In the genomic region with DNA sequence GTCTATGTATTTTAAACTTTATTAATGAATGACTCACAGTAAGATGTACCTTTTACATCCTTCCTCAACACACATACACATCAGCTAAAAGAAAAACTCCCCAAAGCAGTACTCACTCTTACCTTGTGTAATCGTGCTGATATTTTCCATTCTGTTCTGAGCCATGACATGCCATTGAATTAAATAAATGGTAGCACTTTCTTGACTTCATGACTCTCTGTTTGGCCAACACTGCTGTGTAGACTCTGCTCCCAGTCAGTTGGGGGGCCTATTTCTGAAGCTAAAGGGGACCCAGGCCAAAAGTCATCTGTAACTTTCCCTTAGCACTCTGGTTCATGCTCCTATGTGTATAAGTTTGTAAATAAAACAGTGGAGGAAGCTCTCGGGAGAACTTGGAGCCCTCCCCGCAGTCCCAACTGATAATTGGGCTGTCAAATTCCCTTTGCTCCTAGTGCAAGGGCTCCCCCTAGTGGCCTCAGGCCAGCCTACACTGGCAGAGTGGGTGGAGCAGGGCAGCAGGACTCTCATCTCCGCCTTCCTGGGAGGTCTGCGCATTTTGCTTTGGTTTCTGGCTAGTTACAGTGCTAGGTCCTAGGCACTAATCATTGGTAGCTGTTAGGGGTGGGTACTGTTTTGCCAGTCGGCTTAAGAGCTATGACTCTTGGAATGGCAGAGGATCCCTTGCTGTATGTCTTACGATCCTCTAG, we compare ENCODE assay signal across 1 cellular context.
TF ChIP-seq lines count a peak whose summit lies in the region.

No MANE protein-coding gene starts in this region.

TF ChIP-seq in HepG2, 621 proteins besides CTCF, POLR2A, EP300 and RAD21 (continued from another document and continues in another):
- TF ChIP-seq, protein P1, sequence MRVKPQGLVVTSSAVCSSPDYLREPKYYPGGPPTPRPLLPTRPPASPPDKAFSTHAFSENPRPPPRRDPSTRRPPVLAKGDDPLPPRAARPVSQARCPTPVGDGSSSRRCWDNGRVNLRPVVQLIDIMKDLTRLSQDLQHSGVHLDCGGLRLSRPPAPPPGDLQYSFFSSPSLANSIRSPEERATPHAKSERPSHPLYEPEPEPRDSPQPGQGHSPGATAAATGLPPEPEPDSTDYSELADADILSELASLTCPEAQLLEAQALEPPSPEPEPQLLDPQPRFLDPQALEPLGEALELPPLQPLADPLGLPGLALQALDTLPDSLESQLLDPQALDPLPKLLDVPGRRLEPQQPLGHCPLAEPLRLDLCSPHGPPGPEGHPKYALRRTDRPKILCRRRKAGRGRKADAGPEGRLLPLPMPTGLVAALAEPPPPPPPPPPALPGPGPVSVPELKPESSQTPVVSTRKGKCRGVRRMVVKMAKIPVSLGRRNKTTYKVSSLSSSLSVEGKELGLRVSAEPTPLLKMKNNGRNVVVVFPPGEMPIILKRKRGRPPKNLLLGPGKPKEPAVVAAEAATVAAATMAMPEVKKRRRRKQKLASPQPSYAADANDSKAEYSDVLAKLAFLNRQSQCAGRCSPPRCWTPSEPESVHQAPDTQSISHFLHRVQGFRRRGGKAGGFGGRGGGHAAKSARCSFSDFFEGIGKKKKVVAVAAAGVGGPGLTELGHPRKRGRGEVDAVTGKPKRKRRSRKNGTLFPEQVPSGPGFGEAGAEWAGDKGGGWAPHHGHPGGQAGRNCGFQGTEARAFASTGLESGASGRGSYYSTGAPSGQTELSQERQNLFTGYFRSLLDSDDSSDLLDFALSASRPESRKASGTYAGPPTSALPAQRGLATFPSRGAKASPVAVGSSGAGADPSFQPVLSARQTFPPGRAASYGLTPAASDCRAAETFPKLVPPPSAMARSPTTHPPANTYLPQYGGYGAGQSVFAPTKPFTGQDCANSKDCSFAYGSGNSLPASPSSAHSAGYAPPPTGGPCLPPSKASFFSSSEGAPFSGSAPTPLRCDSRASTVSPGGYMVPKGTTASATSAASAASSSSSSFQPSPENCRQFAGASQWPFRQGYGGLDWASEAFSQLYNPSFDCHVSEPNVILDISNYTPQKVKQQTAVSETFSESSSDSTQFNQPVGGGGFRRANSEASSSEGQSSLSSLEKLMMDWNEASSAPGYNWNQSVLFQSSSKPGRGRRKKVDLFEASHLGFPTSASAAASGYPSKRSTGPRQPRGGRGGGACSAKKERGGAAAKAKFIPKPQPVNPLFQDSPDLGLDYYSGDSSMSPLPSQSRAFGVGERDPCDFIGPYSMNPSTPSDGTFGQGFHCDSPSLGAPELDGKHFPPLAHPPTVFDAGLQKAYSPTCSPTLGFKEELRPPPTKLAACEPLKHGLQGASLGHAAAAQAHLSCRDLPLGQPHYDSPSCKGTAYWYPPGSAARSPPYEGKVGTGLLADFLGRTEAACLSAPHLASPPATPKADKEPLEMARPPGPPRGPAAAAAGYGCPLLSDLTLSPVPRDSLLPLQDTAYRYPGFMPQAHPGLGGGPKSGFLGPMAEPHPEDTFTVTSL (CRISPR knock-in tag; IDR thresholded peaks at IDR 0.05; ENCODE audit: borderline replicate concordance): no peak
- TF ChIP-seq HNF1A (IDR thresholded peaks at IDR 0.05; ENCODE audit: low read depth) (no peak), HNF1A (CRISPR knock-in tag; IDR thresholded peaks at IDR 0.05; ENCODE audit: borderline replicate concordance) (no peak), SP1 (IDR thresholded peaks at IDR 0.05) (no peak), SP1 (CRISPR knock-in tag; IDR thresholded peaks at IDR 0.05) (no peak), CBX1 (IDR thresholded peaks at IDR 0.05; ENCODE audit: low read depth) (no peak), PLRG1 (conservative IDR thresholded peaks at IDR 0.05) (no peak), RNF2 (conservative IDR thresholded peaks at IDR 0.05; ENCODE audit: low read depth) (no peak), SMC3 (IDR thresholded peaks at IDR 0.05; ENCODE audit: low read length) (peak; percentile 82), GRHL1 (CRISPR knock-in tag; conservative IDR thresholded peaks at IDR 0.05) (no peak), ZNF891 (CRISPR knock-in tag; IDR thresholded peaks at IDR 0.05) (no peak), PATZ1 (CRISPR knock-in tag; IDR thresholded peaks at IDR 0.05) (peak; percentile 87), ZNF430 (CRISPR knock-in tag; IDR thresholded peaks at IDR 0.05) (no peak), NFYC (CRISPR knock-in tag; IDR thresholded peaks at IDR 0.05) (no peak), ELK4 (CRISPR knock-in tag; IDR thresholded peaks at IDR 0.05; ENCODE audit: borderline replicate concordance) (no peak), POLR2G (IDR thresholded peaks at IDR 0.05; ENCODE audit: low read depth, low read length) (no peak), GATAD2A (CRISPR knock-in tag; IDR thresholded peaks at IDR 0.05) (peak; percentile 57; the same call in 1 of the 2 replicates), FOXK1 (CRISPR knock-in tag; IDR thresholded peaks at IDR 0.05; ENCODE audit: borderline replicate concordance, low read depth) (no peak), HHEX (CRISPR knock-in tag; IDR thresholded peaks at IDR 0.05) (no peak), ZNF660 (CRISPR knock-in tag; IDR thresholded peaks at IDR 0.05; ENCODE audit: borderline replicate concordance, low read depth) (no peak), ZNF549 (CRISPR knock-in tag; IDR thresholded peaks at IDR 0.05) (no peak), ZNF496 (CRISPR knock-in tag; IDR thresholded peaks at IDR 0.05; ENCODE audit: insufficient replicate concordance) (no peak), PCBP1 (IDR thresholded peaks at IDR 0.05; ENCODE audit: borderline replicate concordance, low read depth, low read length) (no peak), ZNF17 (CRISPR knock-in tag; IDR thresholded peaks at IDR 0.05) (no peak), CAMTA2 (CRISPR knock-in tag; IDR thresholded peaks at IDR 0.05; ENCODE audit: borderline replicate concordance) (no peak), JUND (CRISPR knock-in tag; IDR thresholded peaks at IDR 0.05) (no peak), TFAP4 (IDR thresholded peaks at IDR 0.05; ENCODE audit: borderline replicate concordance, low read depth) (0 out of 2 replicates have a peak, but pooled peaks have one; percentile 14), TBP (CRISPR knock-in tag; IDR thresholded peaks at IDR 0.05) (no peak), MIER2 (CRISPR knock-in tag; IDR thresholded peaks at IDR 0.05) (no peak), SALL1 (CRISPR knock-in tag; IDR thresholded peaks at IDR 0.05) (peak; percentile 62; the same call in 1 of the 2 replicates), GZF1 (CRISPR knock-in tag; IDR thresholded peaks at IDR 0.05) (no peak), TBL1XR1 (IDR thresholded peaks at IDR 0.05; ENCODE audit: borderline replicate concordance, low read length, partially characterized antibody) (no peak), FOXA1 (IDR thresholded peaks at IDR 0.05) (no peak), FOXA1 (CRISPR knock-in tag; IDR thresholded peaks at IDR 0.05) (no peak), EZH2 (conservative IDR thresholded peaks at IDR 0.05; ENCODE audit: low read depth, low read length) (no peak), ZNF230 (CRISPR knock-in tag; IDR thresholded peaks at IDR 0.05) (0 out of 2 replicates have a peak, but pooled peaks have one; percentile 41)
- TF ChIP-seq, protein P2, sequence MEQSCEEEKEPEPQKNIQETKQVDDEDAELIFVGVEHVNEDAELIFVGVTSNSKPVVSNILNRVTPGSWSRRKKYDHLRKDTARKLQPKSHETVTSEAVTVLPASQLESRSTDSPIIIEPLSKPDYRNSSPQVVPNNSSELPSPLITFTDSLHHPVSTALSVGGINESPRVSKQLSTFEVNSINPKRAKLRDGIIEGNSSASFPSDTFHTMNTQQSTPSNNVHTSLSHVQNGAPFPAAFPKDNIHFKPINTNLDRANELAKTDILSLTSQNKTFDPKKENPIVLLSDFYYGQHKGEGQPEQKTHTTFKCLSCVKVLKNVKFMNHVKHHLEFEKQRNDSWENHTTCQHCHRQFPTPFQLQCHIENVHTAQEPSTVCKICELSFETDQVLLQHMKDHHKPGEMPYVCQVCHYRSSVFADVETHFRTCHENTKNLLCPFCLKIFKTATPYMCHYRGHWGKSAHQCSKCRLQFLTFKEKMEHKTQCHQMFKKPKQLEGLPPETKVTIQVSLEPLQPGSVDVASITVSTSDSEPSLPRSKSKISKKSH (CRISPR knock-in tag; IDR thresholded peaks at IDR 0.05; ENCODE audit: borderline replicate concordance): no peak
- TF ChIP-seq, protein P3, sequence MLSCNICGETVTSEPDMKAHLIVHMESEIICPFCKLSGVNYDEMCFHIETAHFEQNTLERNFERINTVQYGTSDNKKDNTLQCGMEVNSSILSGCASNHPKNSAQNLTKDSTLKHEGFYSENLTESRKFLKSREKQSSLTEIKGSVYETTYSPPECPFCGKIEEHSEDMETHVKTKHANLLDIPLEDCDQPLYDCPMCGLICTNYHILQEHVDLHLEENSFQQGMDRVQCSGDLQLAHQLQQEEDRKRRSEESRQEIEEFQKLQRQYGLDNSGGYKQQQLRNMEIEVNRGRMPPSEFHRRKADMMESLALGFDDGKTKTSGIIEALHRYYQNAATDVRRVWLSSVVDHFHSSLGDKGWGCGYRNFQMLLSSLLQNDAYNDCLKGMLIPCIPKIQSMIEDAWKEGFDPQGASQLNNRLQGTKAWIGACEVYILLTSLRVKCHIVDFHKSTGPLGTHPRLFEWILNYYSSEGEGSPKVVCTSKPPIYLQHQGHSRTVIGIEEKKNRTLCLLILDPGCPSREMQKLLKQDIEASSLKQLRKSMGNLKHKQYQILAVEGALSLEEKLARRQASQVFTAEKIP (CRISPR knock-in tag; IDR thresholded peaks at IDR 0.05; ENCODE audit: borderline replicate concordance): no peak
